In genomic region chr12:93167841-93168492, GRCh38 we compare ENCODE assay signal across 8 cellular contexts.
DNase-seq lines count a peak whose midpoint lies in the region; ATAC-seq, FAIRE-seq and TF ChIP-seq lines count a peak whose summit lies in the region.

No MANE protein-coding gene starts in this region.

- no peaks in the 10 kb centered on the region for H3K9me3 ChIP-seq in ascending aorta
- H3K9me3 ChIP-seq in kidney (ENCODE audit: control insufficient read depth in 1 of 2, low read length in 2 of 2): no peaks in the 10 kb centered on the region

- no peaks in the 10 kb centered on the region for H3K27me3 ChIP-seq in ascending aorta

- H3K4me1 ChIP-seq in ascending aorta (no peaks in the 10 kb centered on the region), kidney (ENCODE audit: control insufficient read depth in 1 of 2, insufficient read depth in 1 of 2, low read depth in 1 of 2, low read length in 2 of 2) (no peaks in the 10 kb centered on the region)

- intact Hi-C loops in ascending aorta (cut with DNase I) (no loop called here), kidney (cut with DNase I) (no loop called here)

- H3K36me3 ChIP-seq in ascending aorta (no peaks in the 10 kb centered on the region), kidney (ENCODE audit: control insufficient read depth in 1 of 2, insufficient read depth in 2 of 2, low read length in 2 of 2) (no peaks in the 10 kb centered on the region)

- H3K27ac ChIP-seq in ascending aorta (no peak overlapping the region), kidney (ENCODE audit: low read depth in 2 of 2, low read length in 2 of 2) (no peak overlapping the region)

- ATAC-seq in GM19452 (IDR thresholded peaks at IDR 0.05; ENCODE audit: unreplicated experiment): peak; percentile 59
- ATAC-seq in HG03460 (IDR thresholded peaks at IDR 0.05; ENCODE audit: unreplicated experiment): peak; percentile 68

- FAIRE-seq in kidney (lab: Jason Lieb, UNC): no peak

- DNase-seq in DMS53 (lab: John Stamatoyannopoulos, UW): peak; percentile 74
- no peak for DNase-seq in ascending aorta (ENCODE audit: low spot score in 2 of 2)
- no peak for DNase-seq in kidney
- peak; percentile 5 for DNase-seq in stimulated activated CD4-positive, alpha-beta T cell treated with anti-CD3 and anti-CD28 coated beads, Interleukin-2, amount 100 ng/mL, for 4 hours (ENCODE audit: low read depth)
- DNase-seq in cerebellum (ENCODE audit: low spot score): no peak
- DNase-seq in MV-4-11 (lab: John Stamatoyannopoulos, UW): no peak

- H3K9ac ChIP-seq in kidney (ENCODE audit: low read length in 2 of 2): peak overlapping the region; percentile 61 to 79

- TF ChIP-seq CTCF in ascending aorta (IDR thresholded peaks at IDR 0.05) (no peak), kidney (IDR thresholded peaks at IDR 0.05; ENCODE audit: borderline replicate concordance, extremely low read depth, insufficient read depth) (no peak)

- peak overlapping the region; percentile 48 to 58 for H3K4me3 ChIP-seq in ascending aorta
- peak overlapping the region; percentile 66 to 78 for H3K4me3 ChIP-seq in kidney (ENCODE audit: low read length in 2 of 2)

Comparison
In these comparisons a context has a peak if more than half of its experiments do, and no peak if none do; other contexts are left out.
1. DNase-seq: peak in DMS53 (single experiment) and stimulated activated CD4-positive, alpha-beta T cell treated with anti-CD3 and anti-CD28 coated beads, Interleukin-2, amount 100 ng/mL, for 4 hours (single experiment); none in ascending aorta (0 of 2), kidney (single experiment), cerebellum (single experiment) and MV-4-11 (single experiment).